Comparison of ENCODE assay signal across 15 cellular contexts in the genomic region with DNA sequence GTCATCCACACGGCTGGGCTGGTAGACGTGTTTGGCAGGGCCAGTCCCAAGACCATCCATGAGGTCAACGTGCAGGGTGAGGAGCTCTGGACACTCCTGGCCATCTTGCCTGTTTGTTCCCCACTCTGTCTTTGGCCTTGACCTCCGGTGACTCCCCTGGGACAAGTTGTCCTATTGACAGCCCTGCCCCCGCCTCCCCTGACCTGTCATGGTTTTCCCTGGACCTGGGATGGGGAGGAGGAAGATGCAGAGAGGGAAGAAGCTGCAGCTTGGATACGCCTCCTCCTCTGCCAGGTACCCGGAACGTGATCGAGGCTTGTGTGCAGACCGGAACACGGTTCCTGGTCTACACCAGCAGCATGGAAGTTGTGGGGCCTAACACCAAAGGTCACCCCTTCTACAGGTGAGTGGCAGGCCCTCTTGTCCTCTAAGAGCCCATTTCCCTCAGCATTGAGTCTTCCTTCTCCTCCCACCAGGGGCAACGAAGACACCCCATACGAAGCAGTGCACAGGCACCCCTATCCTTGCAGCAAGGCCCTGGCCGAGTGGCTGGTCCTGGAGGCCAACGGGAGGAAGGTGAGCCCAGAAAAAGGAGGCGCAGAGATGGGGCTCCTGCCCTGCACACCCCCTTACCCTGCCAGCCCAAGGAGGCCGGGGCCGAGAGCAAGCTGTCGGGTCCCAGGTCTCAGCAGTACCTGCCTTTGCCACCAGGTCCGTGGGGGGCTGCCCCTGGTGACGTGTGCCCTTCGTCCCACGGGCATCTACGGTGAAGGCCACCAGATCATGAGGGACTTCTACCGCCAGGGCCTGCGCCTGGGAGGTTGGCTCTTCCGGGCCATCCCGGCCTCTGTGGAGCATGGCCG. TPM values are rescaled to one million over a fixed set of nuclear protein-coding genes. Genes with fewer than 3 reads are reported as not detected.
DNase-seq lines count a peak whose midpoint lies in the region; ATAC-seq, FAIRE-seq and TF ChIP-seq lines count a peak whose summit lies in the region.
"Had no signal": no experiment of that assay in that cellular context is flagged by ENCODE, and none has a peak within 500 bp of the region (broad histone marks: within the 10 kb centered on the region; RNA-seq: fewer than 3 reads in every experiment).

No MANE protein-coding gene starts in this region.

- H3K23me2 ChIP-seq in H1 (ENCODE audit: low read depth, low read length): peaks cover 3% of the 10 kb centered on the region; the same call in 1 of the 2 replicates

- H3K36me3 ChIP-seq in H1 (ENCODE audit: control insufficient read depth in 2 of 4, insufficient read depth in 4 of 4, low read length in 3 of 4) (peaks cover 4 to 8% (median 6%) of the 10 kb centered on the region in 4 experiments; a peak in 4 of 8 replicates), osteoblast (ENCODE audit: insufficient read depth, low read length) (peaks cover 14% of the 10 kb centered on the region)
- H3K36me3 ChIP-seq: transverse colon had no signal

- no peak overlapping the region for H3K4me3 ChIP-seq in H1 (ENCODE audit: extremely low read depth in 1 of 4, insufficient read depth in 2 of 4, low read depth in 3 of 4, low read length in 4 of 4)
- H3K4me3 ChIP-seq in osteoblast (ENCODE audit: insufficient read depth, low read length): no peak overlapping the region
- H3K4me3 ChIP-seq: BLaER1 had no signal

- TF ChIP-seq POLR2A in H1 (IDR thresholded peaks at IDR 0.05; ENCODE audit: control extremely low read depth in 1 of 2, low read depth in 2 of 2, low read length in 2 of 2): no peak

- H3K4me1 ChIP-seq in H1 (replicated peaks in 1 of 4; ENCODE audit: control insufficient read depth in 3 of 4, insufficient read depth in 4 of 4, low read length in 3 of 4) (peaks cover 0 to 5% (median 2%) of the 10 kb centered on the region in 4 experiments; a peak in 4 of 7 replicates), osteoblast (ENCODE audit: insufficient read depth, low read length) (peaks cover 14% of the 10 kb centered on the region)

- H3K9me3 Mint-ChIP-seq in endothelial cell (ENCODE audit: unreplicated experiment): no peaks in the 10 kb centered on the region
- no peaks in the 10 kb centered on the region for H3K9me3 Mint-ChIP-seq in activated naive CD4-positive, alpha-beta T cell treated with anti-CD3 and anti-CD28 coated beads, Interleukin-2, amount 50 U/mL, for 72 hours
- H3K9me3 Mint-ChIP-seq: naive thymus-derived CD8-positive, alpha-beta T cell; T-helper 2 cell treated with Interferon-gamma antibody and Interleukin-4, amounts not matched to agents 5 μg/mL and 100 μg/mL, for 36 hours had no signal

- no peak for TF ChIP-seq EP300 in H1 (IDR thresholded peaks at IDR 0.05; ENCODE audit: borderline replicate concordance in 1 of 2, low read depth in 2 of 2, low read length in 2 of 2)

- no peaks in the 10 kb centered on the region for H3K9me3 ChIP-seq in H1 (ENCODE audit: insufficient read depth in 2 of 2, low read depth in 1 of 2, low read length in 1 of 2)
- no peaks in the 10 kb centered on the region for H3K9me3 ChIP-seq in osteoblast (ENCODE audit: low read depth, low read length)
- H3K9me3 ChIP-seq: BLaER1, esophagus squamous epithelium, transverse colon had no signal

- H4K20me1 ChIP-seq in H1 (replicated peaks in 1 of 2; ENCODE audit: control insufficient read depth in 1 of 2, insufficient read depth in 2 of 2, low read length in 2 of 2): peaks cover 0 to 11% of the 10 kb centered on the region in 2 experiments
- no peaks in the 10 kb centered on the region for H4K20me1 ChIP-seq in osteoblast (ENCODE audit: insufficient read depth, low read length)

- H3K36me3 Mint-ChIP-seq in endothelial cell (ENCODE audit: low read depth, unreplicated experiment): peaks cover 9% of the 10 kb centered on the region
- peaks cover 0 to 5% of the 10 kb centered on the region in 2 donors for H3K36me3 Mint-ChIP-seq in activated naive CD4-positive, alpha-beta T cell treated with anti-CD3 and anti-CD28 coated beads, Interleukin-2, amount 50 U/mL, for 72 hours

- no peak overlapping the region; the same call in 1 of the 2 replicates for H3K18ac ChIP-seq in H1 (ENCODE audit: extremely low read depth, low read length)

- no peak for ATAC-seq in activated naive CD4-positive, alpha-beta T cell treated with anti-CD3 and anti-CD28 coated beads, Interleukin-2, amount 50 U/mL, for 72 hours

- no peak overlapping the region for H3K27ac ChIP-seq in H1 (ENCODE audit: low read depth, low read length)
- H3K27ac ChIP-seq in osteoblast (ENCODE audit: low read depth, low read length): peak overlapping the region; percentile 45
- H3K27ac ChIP-seq: BLaER1 had no signal

- H3K4ac ChIP-seq in H1 (replicated peaks; ENCODE audit: insufficient read length, low read depth, low read length): no peak overlapping the region

- no peaks in the 10 kb centered on the region for H3K79me1 ChIP-seq in H1 (ENCODE audit: low read depth, low read length)

- no peak overlapping the region for H4K91ac ChIP-seq in H1 (replicated peaks; ENCODE audit: insufficient read length, low read length)

- H3K27ac Mint-ChIP-seq in endothelial cell (ENCODE audit: unreplicated experiment): no peak overlapping the region
- H3K27ac Mint-ChIP-seq in activated naive CD4-positive, alpha-beta T cell treated with anti-CD3 and anti-CD28 coated beads, Interleukin-2, amount 50 U/mL, for 72 hours: peak overlapping the region in 1 of 2 donors; percentile 64

- H2BK5ac ChIP-seq in H1 (ENCODE audit: low read depth, low read length): 0 out of 2 replicates have a peak overlapping the region, but pooled peaks have one; percentile 35

- FAIRE-seq in HTR-8/SVneo (lab: Jason Lieb, UNC): peak; percentile 77
- FAIRE-seq in H1 (lab: Jason Lieb, UNC): no peak

- H3K4me2 ChIP-seq in H1 (ENCODE audit: insufficient read depth in 1 of 2, low read depth in 2 of 2, low read length in 2 of 2) (no peak overlapping the region), osteoblast (ENCODE audit: insufficient read depth, low read length) (peak overlapping the region; percentile 84)

- no peak for DNase-seq in HTR-8/SVneo (ENCODE audit: insufficient read length, low spot score)
- no peak for DNase-seq in H1 (ENCODE audit: low read depth in 1 of 2, low spot score in 2 of 2)
- no peak for DNase-seq in osteoblast (ENCODE audit: insufficient read length, low spot score, missing footprints)
- no peak for DNase-seq in endothelial cell (ENCODE audit: low spot score)
- no peak for DNase-seq in NCI-H1092 treated with DMSO at 0.1 percent for 48 hours (lab: John Stamatoyannopoulos, UW)
- no peak for DNase-seq in activated naive CD4-positive, alpha-beta T cell treated with anti-CD3 and anti-CD28 coated beads, Interleukin-2, amount 50 U/mL, for 72 hours (ENCODE audit: low spot score in 2 of 2)
- DNase-seq: activated CD4-positive, alpha-beta T cell treated with anti-CD3 and anti-CD28 coated beads for 48 hours; esophagus squamous epithelium; naive thymus-derived CD8-positive, alpha-beta T cell; NK-92 treated with Interleukin-12 subunit alpha and Interleukin-12 subunit beta, amount 100 ng/mL, for 24 hours; stimulated activated CD4-positive, alpha-beta T cell treated with anti-CD3 and anti-CD28 coated beads, Interleukin-2, amount 100 ng/mL, for 24 hours had no signal

- no peak overlapping the region for H4K5ac ChIP-seq in H1 (ENCODE audit: insufficient read length, low read depth, low read length)

- no peak overlapping the region for H3K4me3 Mint-ChIP-seq in endothelial cell (ENCODE audit: unreplicated experiment)
- H3K4me3 Mint-ChIP-seq: naive thymus-derived CD8-positive, alpha-beta T cell had no signal

- no peak overlapping the region for H2AK5ac ChIP-seq in H1 (ENCODE audit: low read depth, low read length)

- CTCF ChIA-PET in H1 (lab: Charles Lee; ENCODE audit: partially characterized antibody): interaction anchor here (0.7 to 5.5 kb wide), 35 partner anchors 10 to 882 kb away, joined by 3 to 39 read pairs (median 7); partner anchors contain the start of genes KAT8, PRSS8, STX4 and ZNF646

- no peak overlapping the region; the same call in 1 of the 2 replicates for H2BK12ac ChIP-seq in H1 (ENCODE audit: low read depth, low read length)

- H2AFZ ChIP-seq in H1 (ENCODE audit: low read length) (no peak overlapping the region), osteoblast (ENCODE audit: low read length) (no peak overlapping the region)
- H2AFZ ChIP-seq: GM23338 had no signal

- TF ChIP-seq CTCF in H1 (IDR thresholded peaks at IDR 0.05; ENCODE audit: control extremely low read depth in 1 of 3, insufficient read depth in 1 of 3, low read depth in 1 of 3, low read length in 3 of 3): no peak
- TF ChIP-seq CTCF in osteoblast (IDR thresholded peaks at IDR 0.05; ENCODE audit: extremely low read depth, low read depth, low read length): no peak
- TF ChIP-seq CTCF in endothelial cell (IDR thresholded peaks at IDR 0.05; ENCODE audit: unreplicated experiment): no peak

- H3K27me3 ChIP-seq in H1 (replicated peaks in 1 of 4; ENCODE audit: control insufficient read depth in 3 of 4, extremely low read depth in 1 of 4, insufficient read depth in 3 of 4, low read length in 3 of 4) (no peaks in the 10 kb centered on the region; a peak in 1 of 7 replicates), osteoblast (ENCODE audit: insufficient read depth, low read length) (no peaks in the 10 kb centered on the region)
- H3K27me3 ChIP-seq: BLaER1, esophagus squamous epithelium, transverse colon had no signal

- POLR2A ChIA-PET in H1 (lab: Charles Lee; ENCODE audit: partially characterized antibody): interaction anchor here (0.6 to 5.9 kb wide), 22 partner anchors 9 to 1013 kb away, joined by 3 to 45 read pairs (median 5); partner anchors contain the start of genes KAT8, TAOK2, ZNF646 and ZNF668

- TF ChIP-seq RAD21 in H1 (IDR thresholded peaks at IDR 0.05 in 1 of 2, conservative IDR thresholded peaks at IDR 0.05 in 1 of 2; ENCODE audit: low read depth in 2 of 2, low read length in 2 of 2): no peak; a peak in 1 of 4 replicates

- H3K23ac ChIP-seq in H1 (ENCODE audit: insufficient read length): no peak overlapping the region

- no peaks in the 10 kb centered on the region for H3K4me1 Mint-ChIP-seq in endothelial cell (ENCODE audit: unreplicated experiment)

- H2BK120ac ChIP-seq in H1 (replicated peaks; ENCODE audit: low read depth, low read length): no peak overlapping the region

- no peak overlapping the region for H3K9ac ChIP-seq in H1 (replicated peaks in 1 of 4; ENCODE audit: extremely low read depth in 1 of 4, low read depth in 3 of 4, low read length in 3 of 4)
- H3K9ac ChIP-seq: BLaER1 had no signal

- peak overlapping the region; percentile 43; the same call in 1 of the 2 replicates for H4K8ac ChIP-seq in H1 (ENCODE audit: extremely low read depth, insufficient read depth, low read length)

- H3K56ac ChIP-seq in H1 (replicated peaks; ENCODE audit: insufficient read length, low read depth, low read length): no peak overlapping the region

- H3K14ac ChIP-seq in H1 (ENCODE audit: insufficient read length): no peak overlapping the region

- H2BK15ac ChIP-seq in H1 (ENCODE audit: low read length): no peak overlapping the region

- no peaks in the 10 kb centered on the region for H3K79me2 ChIP-seq in H1 (ENCODE audit: control insufficient read depth in 1 of 2, insufficient read depth in 2 of 2, low read length in 2 of 2)
- no peaks in the 10 kb centered on the region for H3K79me2 ChIP-seq in osteoblast (ENCODE audit: insufficient read depth, low read length)

- peaks cover 16% of the 10 kb centered on the region for H3K27me3 Mint-ChIP-seq in endothelial cell (ENCODE audit: unreplicated experiment)
- H3K27me3 Mint-ChIP-seq: naive thymus-derived CD8-positive, alpha-beta T cell had no signal

- 94% methylated on average over 27 of the region's 29 CpGs; no CpG with 5 or more reads in 1 of the 2 experiments for WGBS in H1 (ENCODE audit: extremely low coverage in 1 of 2, insufficient coverage in 1 of 2, insufficient read length in 1 of 2, insufficient replicate concordance in 2 of 2, low coverage in 1 of 2, low lambda C conversion rate in 2 of 2, missing lambda C conversion rate in 1 of 2), 2 experiments

- H2BK20ac ChIP-seq in H1 (ENCODE audit: low read length): no peak overlapping the region

RNA-seq across cellular contexts. Expression of gene HSD3B7, which starts 1.4 kb away (rescaled TPM):
- total RNA-seq in H1 (2021; fragmentation: NEBNext Ultra II Directional; extraction: Animal tissue kit (Norgen Biotek cat#: 25700)): 2.9 and 3.1 TPM in 2 replicates
- 6.6 and 9.8 TPM in 2 replicates for polyA plus RNA-seq in H1 (2011; rRNA removed)
- polyA plus RNA-seq in H1 (2011; cell fraction: cytosol; rRNA removed): 5.6 TPM
- 9.9 TPM for polyA plus RNA-seq in H1 (2011; cell fraction: nucleus; rRNA removed)
- 1.2 to 4.1 TPM (median 3.8 TPM) in 4 replicates for polyA plus RNA-seq in H1 (2012, experiment 1 of 2)
- 5.2 TPM for polyA plus RNA-seq in H1 (2012, experiment 2 of 2)
- polyA plus RNA-seq in H1 (2013, experiment 1 of 2): 2.6 TPM
- 2.5 TPM for polyA plus RNA-seq in H1 (2013, experiment 2 of 2)
- 2.3 and 2.9 TPM in 2 replicates for polyA minus RNA-seq in H1 (2011; rRNA and poly(A)+ RNA removed)
- 1.7 TPM for polyA minus RNA-seq in H1 (2011; cell fraction: cytosol; rRNA and poly(A)+ RNA removed)
- polyA minus RNA-seq in H1 (2011; cell fraction: nucleus; rRNA and poly(A)+ RNA removed): 2.2 TPM
- total RNA-seq in osteoblast (45.6 and 47.7 TPM in 2 replicates), endothelial cell (ENCODE audit: unreplicated experiment) (5.3 TPM)
- total RNA-seq in activated naive CD4-positive, alpha-beta T cell treated with anti-CD3 and anti-CD28 coated beads, Interleukin-2, amount 50 U/mL, for 72 hours: 1 to 10 TPM; 4.1 to 9.2 TPM

RNA-seq across cellular contexts. Expression of gene STX1B, which starts 24.1 kb away (rescaled TPM):
- total RNA-seq in H1 (2021; fragmentation: NEBNext Ultra II Directional; extraction: Animal tissue kit (Norgen Biotek cat#: 25700)): 18.0 and 20.2 TPM in 2 replicates
- 8.9 and 14.6 TPM in 2 replicates for polyA plus RNA-seq in H1 (2011; rRNA removed)
- 11.0 TPM for polyA plus RNA-seq in H1 (2011; cell fraction: cytosol; rRNA removed)
- 35.1 TPM for polyA plus RNA-seq in H1 (2011; cell fraction: nucleus; rRNA removed)
- 10.7 to 16.1 TPM (median 14.3 TPM) in 4 replicates for polyA plus RNA-seq in H1 (2012, experiment 1 of 2)
- polyA plus RNA-seq in H1 (2012, experiment 2 of 2): 5.6 TPM
- polyA plus RNA-seq in H1 (2013, experiment 1 of 2): 10.6 TPM
- polyA plus RNA-seq in H1 (2013, experiment 2 of 2): 11.2 TPM
- polyA minus RNA-seq in H1 (2011; rRNA and poly(A)+ RNA removed): 10.7 and 12.1 TPM in 2 replicates
- polyA minus RNA-seq in H1 (2011; cell fraction: cytosol; rRNA and poly(A)+ RNA removed): 9.2 TPM
- 11.6 TPM for polyA minus RNA-seq in H1 (2011; cell fraction: nucleus; rRNA and poly(A)+ RNA removed)
- total RNA-seq in osteoblast: 0.72 and 2.9 TPM in 2 replicates
- total RNA-seq in endothelial cell (ENCODE audit: unreplicated experiment): 5.5 TPM
- total RNA-seq in activated naive CD4-positive, alpha-beta T cell treated with anti-CD3 and anti-CD28 coated beads, Interleukin-2, amount 50 U/mL, for 72 hours: 1 to 10 TPM in 1 of 2 donors, under 1 TPM in 1; 0.87 to 4.5 TPM

RNA-seq across cellular contexts. Expression of gene SETD1A, which starts 28.8 kb away (rescaled TPM):
- 29.0 and 29.6 TPM in 2 replicates for total RNA-seq in H1 (2021; fragmentation: NEBNext Ultra II Directional; extraction: Animal tissue kit (Norgen Biotek cat#: 25700))
- polyA plus RNA-seq in H1 (2011; rRNA removed): 4.8 and 8.3 TPM in 2 replicates
- 3.2 TPM for polyA plus RNA-seq in H1 (2011; cell fraction: cytosol; rRNA removed)
- polyA plus RNA-seq in H1 (2011; cell fraction: nucleus; rRNA removed): 20.7 TPM
- 23.3 to 31.8 TPM (median 27.5 TPM) in 4 replicates for polyA plus RNA-seq in H1 (2012, experiment 1 of 2)
- 13.9 TPM for polyA plus RNA-seq in H1 (2012, experiment 2 of 2)
- polyA plus RNA-seq in H1 (2013, experiment 1 of 2): 18.4 TPM
- polyA plus RNA-seq in H1 (2013, experiment 2 of 2): 18.0 TPM
- polyA minus RNA-seq in H1 (2011; rRNA and poly(A)+ RNA removed): 3.2 and 4.1 TPM in 2 replicates
- 8.7 TPM for polyA minus RNA-seq in H1 (2011; cell fraction: cytosol; rRNA and poly(A)+ RNA removed)
- 9.1 TPM for polyA minus RNA-seq in H1 (2011; cell fraction: nucleus; rRNA and poly(A)+ RNA removed)
- total RNA-seq in osteoblast (2.2 and 2.9 TPM in 2 replicates), endothelial cell (ENCODE audit: unreplicated experiment) (23.4 TPM)
- total RNA-seq in activated naive CD4-positive, alpha-beta T cell treated with anti-CD3 and anti-CD28 coated beads, Interleukin-2, amount 50 U/mL, for 72 hours: 10 to 100 TPM; 24.5 to 34.1 TPM

RNA-seq across cellular contexts. Expression of gene ORAI3, which starts 37.5 kb away (rescaled TPM):
- 8.7 and 10.0 TPM in 2 replicates for total RNA-seq in H1 (2021; fragmentation: NEBNext Ultra II Directional; extraction: Animal tissue kit (Norgen Biotek cat#: 25700))
- 24.5 and 26.8 TPM in 2 replicates for polyA plus RNA-seq in H1 (2011; rRNA removed)
- 15.8 TPM for polyA plus RNA-seq in H1 (2011; cell fraction: cytosol; rRNA removed)
- 15.7 TPM for polyA plus RNA-seq in H1 (2011; cell fraction: nucleus; rRNA removed)
- 6.0 to 11.3 TPM (median 9.0 TPM) in 4 replicates for polyA plus RNA-seq in H1 (2012, experiment 1 of 2)
- polyA plus RNA-seq in H1 (2012, experiment 2 of 2): 10.6 TPM
- polyA plus RNA-seq in H1 (2013, experiment 1 of 2): 10.8 TPM
- 13.1 TPM for polyA plus RNA-seq in H1 (2013, experiment 2 of 2)
- polyA minus RNA-seq in H1 (2011; rRNA and poly(A)+ RNA removed): 11.8 and 13.4 TPM in 2 replicates
- polyA minus RNA-seq in H1 (2011; cell fraction: cytosol; rRNA and poly(A)+ RNA removed): 6.5 TPM
- 8.5 TPM for polyA minus RNA-seq in H1 (2011; cell fraction: nucleus; rRNA and poly(A)+ RNA removed)
- total RNA-seq in osteoblast (63.3 and 66.0 TPM in 2 replicates), endothelial cell (ENCODE audit: unreplicated experiment) (42.9 TPM)
- total RNA-seq in activated naive CD4-positive, alpha-beta T cell treated with anti-CD3 and anti-CD28 coated beads, Interleukin-2, amount 50 U/mL, for 72 hours: 10 to 100 TPM in 1 of 2 donors, 1 to 10 TPM in 1; 7.3 to 17.1 TPM

RNA-seq across cellular contexts. Expression of gene STX4, which starts 47.0 kb away (rescaled TPM):
- 32.3 and 39.2 TPM in 2 replicates for total RNA-seq in H1 (2021; fragmentation: NEBNext Ultra II Directional; extraction: Animal tissue kit (Norgen Biotek cat#: 25700))
- 25.8 and 32.1 TPM in 2 replicates for polyA plus RNA-seq in H1 (2011; rRNA removed)
- 32.7 TPM for polyA plus RNA-seq in H1 (2011; cell fraction: cytosol; rRNA removed)
- polyA plus RNA-seq in H1 (2011; cell fraction: nucleus; rRNA removed): 52.9 TPM
- 44.8 to 51.5 TPM (median 47.5 TPM) in 4 replicates for polyA plus RNA-seq in H1 (2012, experiment 1 of 2)
- 16.4 TPM for polyA plus RNA-seq in H1 (2012, experiment 2 of 2)
- 39.8 TPM for polyA plus RNA-seq in H1 (2013, experiment 1 of 2)
- polyA plus RNA-seq in H1 (2013, experiment 2 of 2): 42.0 TPM
- polyA minus RNA-seq in H1 (2011; rRNA and poly(A)+ RNA removed): 14.5 and 27.1 TPM in 2 replicates
- polyA minus RNA-seq in H1 (2011; cell fraction: cytosol; rRNA and poly(A)+ RNA removed): 16.4 TPM
- polyA minus RNA-seq in H1 (2011; cell fraction: nucleus; rRNA and poly(A)+ RNA removed): 12.5 TPM
- total RNA-seq in osteoblast: 26.8 and 30.6 TPM in 2 replicates
- 74.2 TPM for total RNA-seq in endothelial cell (ENCODE audit: unreplicated experiment)
- 10 to 100 TPM; 63.4 to 66.1 TPM for total RNA-seq in activated naive CD4-positive, alpha-beta T cell treated with anti-CD3 and anti-CD28 coated beads, Interleukin-2, amount 50 U/mL, for 72 hours
